ENCODE assay signal across 22 cellular contexts in genomic region chr1:185112343-185112742, GRCh38.
"Had no signal": no experiment of that assay in that cellular context is flagged by ENCODE, and none has a peak within 500 bp of the region (broad histone marks: within the 10 kb centered on the region; RNA-seq: fewer than 3 reads in every experiment).

No MANE protein-coding gene starts in this region.

- ATAC-seq: left cardiac atrium; left ventricle myocardium superior; naive thymus-derived CD4-positive, alpha-beta T cell; psoas muscle; right lobe of liver had no signal

- H3K4me1 Mint-ChIP-seq: naive thymus-derived CD4-positive, alpha-beta T cell; nephron progenitor cell had no signal

- H2AFZ ChIP-seq: hepatocyte had no signal

- H3K27ac ChIP-seq: hepatocyte, neutrophil, psoas muscle, right lobe of liver, spleen, stomach had no signal

- H3K79me2 ChIP-seq: hepatocyte had no signal

- H3K27me3 ChIP-seq: hepatocyte, neutrophil, right lobe of liver, spleen, stomach had no signal

- H3K27me3 Mint-ChIP-seq: dendritic cell treated with granulocyte-macrophage colony-stimulating factor and Interleukin-4, amounts not matched to agents 40 ng/mL and 50 ng/mL, for 4 days; naive thymus-derived CD4-positive, alpha-beta T cell had no signal

- DNase-seq: erythroblast; foreskin melanocyte; head of caudate nucleus; kidney; left cardiac atrium; left ventricle myocardium superior; naive thymus-derived CD4-positive, alpha-beta T cell; nephron progenitor cell; psoas muscle; retina; right lobe of liver; spleen; stimulated activated CD4-positive, alpha-beta T cell treated with anti-CD3 and anti-CD28 coated beads, Interleukin-15, amount 100 ng/mL, for 24 hours; stimulated activated CD4-positive, alpha-beta T cell treated with anti-CD3 and anti-CD28 coated beads, Interleukin-1b, Interleukin-23, amount 100 ng/mL, for 48 hours; stimulated activated CD4-positive, alpha-beta T cell treated with anti-CD3 and anti-CD28 coated beads, Interleukin-4, amount 100 ng/mL, for 4 hours; stimulated activated naive CD4-positive, alpha-beta T cell; stomach; trophoblast cell had no signal

- H3K27ac Mint-ChIP-seq: dendritic cell treated with granulocyte-macrophage colony-stimulating factor and Interleukin-4, amounts not matched to agents 40 ng/mL and 50 ng/mL, for 4 days; naive thymus-derived CD4-positive, alpha-beta T cell; nephron progenitor cell had no signal

- H3K4me2 ChIP-seq: hepatocyte had no signal

- H3K4me3 ChIP-seq: hepatocyte, psoas muscle, right lobe of liver, spleen, stomach had no signal

- H3K4me3 Mint-ChIP-seq: dendritic cell treated with granulocyte-macrophage colony-stimulating factor and Interleukin-4, amounts not matched to agents 40 ng/mL and 50 ng/mL, for 4 days; naive thymus-derived CD4-positive, alpha-beta T cell; nephron progenitor cell had no signal

- H3K4me1 ChIP-seq: psoas muscle, right lobe of liver, spleen, stomach had no signal

- FAIRE-seq: colon, kidney had no signal

- H3K36me3 ChIP-seq: right lobe of liver had no signal
